1 cellular context compared by ENCODE assay signal in genomic region chr19:44072543-44073401, GRCh38.
TF ChIP-seq lines count a peak whose summit lies in the region.

No MANE protein-coding gene starts in this region.

TF ChIP-seq in IMR-90, 13 proteins besides CTCF, POLR2A, EP300 and RAD21:
- no peak for TF ChIP-seq RFX5 (IDR thresholded peaks at IDR 0.05; ENCODE audit: low read depth, low read length)
- no peak for TF ChIP-seq RCOR1 (IDR thresholded peaks at IDR 0.05; ENCODE audit: insufficient replicate concordance, low read length)
- no peak for TF ChIP-seq USF2 (IDR thresholded peaks at IDR 0.05; ENCODE audit: low read depth, low read length)
- TF ChIP-seq NFE2L2 (IDR thresholded peaks at IDR 0.05; ENCODE audit: low read depth, low read length) = no peak
- no peak for TF ChIP-seq CEBPB (IDR thresholded peaks at IDR 0.05; ENCODE audit: low read depth, low read length)
- no peak for TF ChIP-seq ELK1 (IDR thresholded peaks at IDR 0.05; ENCODE audit: borderline replicate concordance, low read depth, low read length)
- TF ChIP-seq MXI1 (IDR thresholded peaks at IDR 0.05; ENCODE audit: borderline replicate concordance, low read depth, low read length) = no peak
- TF ChIP-seq BHLHE40 (IDR thresholded peaks at IDR 0.05; ENCODE audit: low read depth, low read length) = no peak
- no peak for TF ChIP-seq CHD1 (IDR thresholded peaks at IDR 0.05; ENCODE audit: low read depth, low read length)
- no peak for TF ChIP-seq FOS (IDR thresholded peaks at IDR 0.05; ENCODE audit: low read depth, low read length)
- TF ChIP-seq MAFK (IDR thresholded peaks at IDR 0.05; ENCODE audit: low read depth, low read length) = no peak
- no peak for TF ChIP-seq SMC3 (IDR thresholded peaks at IDR 0.05; ENCODE audit: low read depth, low read length)
- no peak for TF ChIP-seq MAZ (IDR thresholded peaks at IDR 0.05; ENCODE audit: borderline replicate concordance, low read depth, low read length)
